Comparison of ENCODE assay signal across 11 cellular contexts in genomic region chr10:26485150-26485941, GRCh38. TPM values are rescaled to one million over a fixed set of nuclear protein-coding genes. Genes with fewer than 3 reads are reported as not detected.
DNase-seq lines count a peak whose midpoint lies in the region; ATAC-seq and TF ChIP-seq lines count a peak whose summit lies in the region.
"Had no signal": no experiment of that assay in that cellular context is flagged by ENCODE, and none has a peak within 500 bp of the region (broad histone marks: within the 10 kb centered on the region; RNA-seq: fewer than 3 reads in every experiment).

No MANE protein-coding gene starts in this region.

- POLR2A ChIA-PET in A673 (lab: Charles Lee; ENCODE audit: low non-redundant PET): no interaction called here

- WGBS in GM23248 (ENCODE audit: low coverage in 1 of 2, low lambda C conversion rate in 2 of 2, missing lambda C conversion rate in 2 of 2), 2 experiments: 3 to 5% methylated on average over 5 of the region's 5 CpGs
- WGBS in mesenchymal stem cell: 42% methylated on average over 4 of the region's 5 CpGs

- H3K9me3 ChIP-seq in A673 (ENCODE audit: low read depth, low read length, poor library complexity, severe bottlenecking) (no peaks in the 10 kb centered on the region), GM23248 (ENCODE audit: low read depth) (no peaks in the 10 kb centered on the region), colonic mucosa (no peaks in the 10 kb centered on the region), mesenchymal stem cell (ENCODE audit: control insufficient read depth, low read length) (no peaks in the 10 kb centered on the region)

- H3K9ac ChIP-seq in GM23248 (peak overlapping the region; percentile 97), colonic mucosa (ENCODE audit: low read depth in 2 of 2, low read length in 2 of 2) (no peak overlapping the region), mesenchymal stem cell (ENCODE audit: low read length) (peak overlapping the region; percentile 96)
- H3K9ac ChIP-seq: neural progenitor cell had no signal

- peaks cover 64% of the 10 kb centered on the region for H3K79me2 ChIP-seq in GM23248 (ENCODE audit: insufficient read depth)

- CTCF ChIA-PET in A673 (lab: Charles Lee): no interaction called here

- DNase-seq in A673 (ENCODE audit: low spot score): peak; percentile 6
- peak; percentile 83 for DNase-seq in GM23248
- no peak for DNase-seq in colonic mucosa
- peak; percentile 54 for DNase-seq in mesenchymal stem cell
- no peak for DNase-seq in activated gamma-delta T cell (lab: John Stamatoyannopoulos, UW)
- no peak for DNase-seq in SHP77 (lab: John Stamatoyannopoulos, UW)
- DNase-seq in D341Med (ENCODE audit: low spot score): no peak
- DNase-seq: activated CD4-positive, CD25-positive, alpha-beta regulatory T cell; NCI-H2029 treated with DMSO at 0.1 percent for 48 hours had no signal

- H3K4ac ChIP-seq in mesenchymal stem cell (ENCODE audit: low read depth in 1 of 2, low read length in 2 of 2): no peak overlapping the region

- H2BK15ac ChIP-seq in mesenchymal stem cell (ENCODE audit: low read depth, poor library complexity, severe bottlenecking): no peak overlapping the region

- peak overlapping the region; percentile 65 for H2AK5ac ChIP-seq in mesenchymal stem cell (ENCODE audit: low read length, severe bottlenecking)

- no peaks in the 10 kb centered on the region for H3K9me2 ChIP-seq in GM23248 (ENCODE audit: insufficient read depth)

- no peak overlapping the region for H2BK12ac ChIP-seq in mesenchymal stem cell (ENCODE audit: low read length in 2 of 2)

- H3K18ac ChIP-seq in mesenchymal stem cell (ENCODE audit: low read depth in 1 of 2, low read length in 2 of 2): no peak overlapping the region

- intact Hi-C loops in A673 (cut with micrococcal nuclease; ENCODE audit: unreplicated experiment): no loop called here
- intact Hi-C loops in colonic mucosa (cut with DNase I): no loop called here

- H3K4me1 ChIP-seq in A673 (ENCODE audit: insufficient read depth, low read length, poor library complexity, severe bottlenecking) (no peaks in the 10 kb centered on the region), GM23248 (ENCODE audit: insufficient read depth) (peaks cover 44% of the 10 kb centered on the region), colonic mucosa (no peaks in the 10 kb centered on the region), mesenchymal stem cell (ENCODE audit: control insufficient read depth, insufficient read depth, low read depth, low read length) (peaks cover 10% of the 10 kb centered on the region)
- H3K4me1 ChIP-seq: neural progenitor cell had no signal

- H3K4me2 ChIP-seq in GM23248 (ENCODE audit: unreplicated experiment) (peak overlapping the region; percentile 68), mesenchymal stem cell (ENCODE audit: low read length, poor library complexity, severe bottlenecking) (no peak overlapping the region)
- H3K4me2 ChIP-seq: neural progenitor cell had no signal

- no peak overlapping the region; the same call in 1 of the 2 replicates for H2AFZ ChIP-seq in GM23248
- H2AFZ ChIP-seq in mesenchymal stem cell (ENCODE audit: low read depth, low read length): no peak overlapping the region
- H2AFZ ChIP-seq: neural progenitor cell had no signal

- no peak for TF ChIP-seq CTCF in A673 (conservative IDR thresholded peaks at IDR 0.05; ENCODE audit: low read depth, low read length)
- no peak for TF ChIP-seq CTCF in colonic mucosa (IDR thresholded peaks at IDR 0.05)

- H3K4me3 ChIP-seq in A673 (ENCODE audit: low read depth, low read length, poor library complexity, severe bottlenecking) (no peak overlapping the region), GM23248 (no peak overlapping the region), colonic mucosa (no peak overlapping the region), mesenchymal stem cell (ENCODE audit: insufficient read depth in 1 of 2, low read depth in 1 of 2, low read length in 2 of 2) (no peak overlapping the region)
- H3K4me3 ChIP-seq: neural progenitor cell had no signal

- no peak overlapping the region for H3K27ac ChIP-seq in A673 (ENCODE audit: low read depth, low read length, poor library complexity, severe bottlenecking)
- H3K27ac ChIP-seq in GM23248: peak overlapping the region; percentile 100
- peak overlapping the region; percentile 12 for H3K27ac ChIP-seq in colonic mucosa
- peak overlapping the region; percentile 97 for H3K27ac ChIP-seq in mesenchymal stem cell (ENCODE audit: low read length, poor library complexity, severe bottlenecking)
- H3K27ac ChIP-seq: neural progenitor cell had no signal

- H2BK5ac ChIP-seq in mesenchymal stem cell (ENCODE audit: low read depth, low read length, poor library complexity, severe bottlenecking): no peak overlapping the region

- BruUV-seq in A673 (replicated peaks; lab: Mats Ljungman, UMichigan): no TSS peak

- peaks cover 35% of the 10 kb centered on the region for H3F3A ChIP-seq in GM23248 (ENCODE audit: insufficient read depth)

- in situ Hi-C loops in GM23248 (cut with MboI): no loop called here

- no peak overlapping the region for H3K14ac ChIP-seq in mesenchymal stem cell (ENCODE audit: low read length in 2 of 2)

- H3K23ac ChIP-seq in mesenchymal stem cell (ENCODE audit: low read length in 2 of 2): no peak overlapping the region

- H3K27me3 ChIP-seq in A673 (replicated peaks; ENCODE audit: insufficient read depth, low read depth, low read length, poor library complexity): no peaks in the 10 kb centered on the region
- no peaks in the 10 kb centered on the region for H3K27me3 ChIP-seq in GM23248 (replicated peaks; ENCODE audit: insufficient read depth)
- no peaks in the 10 kb centered on the region for H3K27me3 ChIP-seq in colonic mucosa
- H3K27me3 ChIP-seq in mesenchymal stem cell (ENCODE audit: control insufficient read depth in 1 of 2, insufficient read depth in 1 of 2, low read length in 2 of 2): no peaks in the 10 kb centered on the region
- H3K27me3 ChIP-seq: neural progenitor cell had no signal

- H4K20me1 ChIP-seq in GM23248 (ENCODE audit: insufficient read depth): no peaks in the 10 kb centered on the region

- no peak for ATAC-seq in HG02938 (IDR thresholded peaks at IDR 0.05; ENCODE audit: unreplicated experiment)

- H4K8ac ChIP-seq in mesenchymal stem cell (ENCODE audit: low read length): no peak overlapping the region

- H4K91ac ChIP-seq in mesenchymal stem cell (ENCODE audit: low read length): no peak overlapping the region

- H3K36me3 ChIP-seq in A673 (ENCODE audit: insufficient read depth, low read length, poor library complexity, severe bottlenecking) (no peaks in the 10 kb centered on the region), GM23248 (ENCODE audit: low read depth) (0 out of 2 replicates have a peak, but pooled peaks cover 3% of the 10 kb centered on the region), colonic mucosa (no peaks in the 10 kb centered on the region), mesenchymal stem cell (ENCODE audit: control insufficient read depth in 1 of 2, insufficient read depth in 2 of 2, low read depth in 1 of 2, low read length in 2 of 2) (no peaks in the 10 kb centered on the region)
- H3K36me3 ChIP-seq: neural progenitor cell had no signal

- H3K79me1 ChIP-seq in mesenchymal stem cell (replicated peaks; ENCODE audit: low read length, poor library complexity, severe bottlenecking): no peaks in the 10 kb centered on the region

- no peak overlapping the region for H2BK120ac ChIP-seq in mesenchymal stem cell (ENCODE audit: low read depth, low read length)

RNA-seq across cellular contexts. Expression of gene APBB1IP, which starts 47.2 kb away (rescaled TPM):
- total RNA-seq in A673 (2021) (not detected in 2 replicates), colonic mucosa (1 to 10 TPM; 2.1 to 2.8 TPM)
- total RNA-seq in GM23248 (2014; rRNA removed; shearing (Covaris generic)): 7.3 and 9.4 TPM in 2 replicates
- polyA plus RNA-seq in GM23248 (2016; fragmentation: Nextera tagmentation; extraction: Ambion mirVana): 25.0 and 25.1 TPM in 2 replicates
- 0.15 TPM for polyA plus RNA-seq in mesenchymal stem cell (2013, experiment 1 of 2)
- 0.08 TPM for polyA plus RNA-seq in mesenchymal stem cell (2013, experiment 2 of 2)

Comparison
In these comparisons a context has a peak if more than half of its experiments do, and no peak if none do; other contexts are left out.
1. DNase-seq: peak in A673 (single experiment), GM23248 (single experiment) and mesenchymal stem cell (single experiment); none in colonic mucosa (single experiment), activated gamma-delta T cell (single experiment), SHP77 (0 of 2) and D341Med (single experiment).
2. H3K9ac ChIP-seq: peak in GM23248 (single experiment) and mesenchymal stem cell (single experiment); none in colonic mucosa (0 of 2).